12 cellular contexts compared by ENCODE assay signal in the genomic region with DNA sequence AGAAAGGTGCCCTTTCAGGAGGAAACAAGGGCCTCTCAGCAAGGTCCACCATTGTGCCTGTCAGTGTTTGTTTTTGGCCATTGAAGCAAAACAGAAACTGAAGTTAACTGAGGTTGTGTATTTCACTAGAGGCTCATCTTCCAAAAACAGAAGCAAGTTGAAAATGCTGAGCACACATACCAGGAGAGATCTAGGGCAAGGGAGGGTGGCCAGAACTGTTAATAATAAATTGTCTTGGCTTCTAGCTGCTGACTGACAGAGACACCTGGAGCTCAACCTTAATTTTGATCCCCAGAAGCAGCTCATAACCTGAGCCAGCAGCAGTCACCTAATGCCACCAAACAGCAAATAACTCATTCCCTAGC. TPM values are rescaled to one million over a fixed set of nuclear protein-coding genes. Genes with fewer than 3 reads are reported as not detected.
A peak's percentile ranks its signal among the peaks of the same experiment; 100 is the strongest.
DNase-seq lines count a peak whose midpoint lies in the region; ATAC-seq and TF ChIP-seq lines count a peak whose summit lies in the region.
"Had no signal": no experiment of that assay in that cellular context is flagged by ENCODE, and none has a peak within 500 bp of the region (broad histone marks: within the 10 kb centered on the region; RNA-seq: fewer than 3 reads in every experiment).

No MANE protein-coding gene starts in this region.

- ATAC-seq in HG02759 (IDR thresholded peaks at IDR 0.05; ENCODE audit: unreplicated experiment): no peak
- ATAC-seq: body of pancreas had no signal

- H3K27me3 ChIP-seq in Loucy (ENCODE audit: insufficient read depth, low read length, poor library complexity, severe bottlenecking) (no peaks in the 10 kb centered on the region), spleen (replicated peaks in 1 of 7) (peaks cover 0 to 3% (median 0%) of the 10 kb centered on the region in 7 donors)
- no peaks in the 10 kb centered on the region for H3K27me3 ChIP-seq in effector memory CD4-positive, alpha-beta T cell (replicated peaks; ENCODE audit: control insufficient read depth, insufficient read depth, low read length, poor library complexity, severe bottlenecking)
- H3K27me3 ChIP-seq: body of pancreas had no signal

- no peak for TF ChIP-seq POLR2A in spleen (IDR thresholded peaks at IDR 0.05)

- H3K27me3 Mint-ChIP-seq in activated T-cell treated with anti-CD3 and anti-CD28 coated beads, Interleukin-2, amount 50 U/mL, for 24 hours: no peaks in the 10 kb centered on the region
- H3K27me3 Mint-ChIP-seq in glutamatergic neuron (ENCODE audit: unreplicated experiment): peaks cover 2% of the 10 kb centered on the region

- no peak for DNase-seq in activated T-cell treated with anti-CD3 and anti-CD28 coated beads, Interleukin-2, amount 50 U/mL, for 24 hours
- DNase-seq in activated T-cell treated with anti-CD3 and anti-CD28 coated beads for 4 hours: no peak
- DNase-seq in effector memory CD4-positive, alpha-beta T cell: no peak
- no peak for DNase-seq in spleen
- DNase-seq in D341Med (ENCODE audit: low spot score): no peak
- DNase-seq in glutamatergic neuron: no peak
- DNase-seq: ACHN, body of pancreas, NCI-H1092 treated with DMSO at 0.1 percent for 48 hours, sigmoid colon had no signal

- no peaks in the 10 kb centered on the region for H3K79me2 ChIP-seq in Loucy (ENCODE audit: insufficient read depth, low read length)

- H3K4me1 Mint-ChIP-seq in activated T-cell treated with anti-CD3 and anti-CD28 coated beads, Interleukin-2, amount 50 U/mL, for 24 hours (ENCODE audit: low read depth): peaks cover 49% of the 10 kb centered on the region
- no peaks in the 10 kb centered on the region for H3K4me1 Mint-ChIP-seq in glutamatergic neuron (ENCODE audit: low read depth, unreplicated experiment)

- peak overlapping the region; percentile 23 for H3K4me2 ChIP-seq in Loucy (ENCODE audit: low read depth, low read length, poor library complexity, severe bottlenecking)

- H3F3A ChIP-seq in Loucy (ENCODE audit: low read depth): no peaks in the 10 kb centered on the region

- H3K4me3 ChIP-seq in Loucy (ENCODE audit: low read length, poor library complexity, severe bottlenecking) (no peak overlapping the region), spleen (no peak overlapping the region)
- H3K4me3 ChIP-seq in effector memory CD4-positive, alpha-beta T cell (ENCODE audit: insufficient read depth, low read depth, low read length, poor library complexity, severe bottlenecking): no peak overlapping the region
- H3K4me3 ChIP-seq: body of pancreas, sigmoid colon had no signal

- no peaks in the 10 kb centered on the region for H3K9me2 ChIP-seq in Loucy (replicated peaks; ENCODE audit: low read depth, low read length)

- peak overlapping the region; percentile 48 for H3K4me3 Mint-ChIP-seq in activated T-cell treated with anti-CD3 and anti-CD28 coated beads, Interleukin-2, amount 50 U/mL, for 24 hours
- no peak overlapping the region for H3K4me3 Mint-ChIP-seq in glutamatergic neuron (ENCODE audit: unreplicated experiment)

- no peaks in the 10 kb centered on the region for H3K36me3 ChIP-seq in Loucy (ENCODE audit: insufficient read depth, low read length)
- no peaks in the 10 kb centered on the region for H3K36me3 ChIP-seq in effector memory CD4-positive, alpha-beta T cell (ENCODE audit: control insufficient read depth, insufficient read depth, low read length)
- peaks cover 0 to 8% (median 6%) of the 10 kb centered on the region in 6 donors for H3K36me3 ChIP-seq in spleen
- H3K36me3 ChIP-seq: sigmoid colon had no signal

- H3K27ac ChIP-seq in effector memory CD4-positive, alpha-beta T cell (ENCODE audit: insufficient read depth, low read length, poor library complexity, severe bottlenecking): peak overlapping the region; percentile 55
- H3K27ac ChIP-seq in spleen: peak overlapping the region; percentile 60 to 89 (median 84)
- H3K27ac ChIP-seq: body of pancreas, sigmoid colon had no signal

- H3K9ac ChIP-seq in Loucy (ENCODE audit: low read depth, low read length, poor library complexity, severe bottlenecking): peak overlapping the region; percentile 38

- peaks cover 64% of the 10 kb centered on the region for H3K36me3 Mint-ChIP-seq in activated T-cell treated with anti-CD3 and anti-CD28 coated beads, Interleukin-2, amount 50 U/mL, for 24 hours (ENCODE audit: low read depth)
- no peaks in the 10 kb centered on the region for H3K36me3 Mint-ChIP-seq in glutamatergic neuron (ENCODE audit: unreplicated experiment)

- H4K20me1 ChIP-seq in Loucy (ENCODE audit: insufficient read depth, low read length, poor library complexity, severe bottlenecking): no peaks in the 10 kb centered on the region

- TF ChIP-seq CTCF in Loucy (conservative IDR thresholded peaks at IDR 0.05; ENCODE audit: low read length): no peak
- TF ChIP-seq CTCF in spleen (IDR thresholded peaks at IDR 0.05 in 8 of 11, conservative IDR thresholded peaks at IDR 0.05 in 3 of 11): no peak
- TF ChIP-seq CTCF in glutamatergic neuron (IDR thresholded peaks at IDR 0.05; ENCODE audit: partially characterized antibody, unreplicated experiment): no peak

- intact Hi-C loops in spleen (cut with DNase I; ENCODE audit: low total_unique reads): no loop called here

- peak overlapping the region; percentile 30 for H2AFZ ChIP-seq in Loucy (ENCODE audit: low read length)

- H3K9me3 Mint-ChIP-seq in activated T-cell treated with anti-CD3 and anti-CD28 coated beads, Interleukin-2, amount 50 U/mL, for 24 hours: no peaks in the 10 kb centered on the region
- H3K9me3 Mint-ChIP-seq in glutamatergic neuron (ENCODE audit: unreplicated experiment): peaks cover 3% of the 10 kb centered on the region

- peaks cover 18% of the 10 kb centered on the region for H3K4me1 ChIP-seq in Loucy (ENCODE audit: insufficient read depth, low read length, poor library complexity, severe bottlenecking)
- H3K4me1 ChIP-seq in effector memory CD4-positive, alpha-beta T cell (ENCODE audit: control insufficient read depth, insufficient read depth, low read length, poor library complexity, severe bottlenecking): peaks cover 33% of the 10 kb centered on the region
- H3K4me1 ChIP-seq in spleen: peaks cover 0 to 52% (median 38%) of the 10 kb centered on the region in 6 donors

- peak overlapping the region; percentile 93 for H3K27ac Mint-ChIP-seq in activated T-cell treated with anti-CD3 and anti-CD28 coated beads, Interleukin-2, amount 50 U/mL, for 24 hours
- no peak overlapping the region for H3K27ac Mint-ChIP-seq in glutamatergic neuron (ENCODE audit: unreplicated experiment)

- H3K9me3 ChIP-seq in Loucy (ENCODE audit: insufficient read depth, low read depth, low read length) (no peaks in the 10 kb centered on the region), spleen (no peaks in the 10 kb centered on the region)
- H3K9me3 ChIP-seq in effector memory CD4-positive, alpha-beta T cell (ENCODE audit: control insufficient read depth, low read length): no peaks in the 10 kb centered on the region
- H3K9me3 ChIP-seq: body of pancreas, sigmoid colon had no signal

RNA-seq across cellular contexts. Expression of a gene that starts 5.2 kb away (rescaled TPM):
- 1 to 10 TPM; 1.4 to 3.8 (median 3.0) TPM for total RNA-seq in spleen
- 1 to 10 TPM; 2.8 to 6.1 (median 4.2) TPM for polyA plus RNA-seq in spleen
- total RNA-seq in glutamatergic neuron (ENCODE audit: unreplicated experiment): 0.22 TPM

RNA-seq across cellular contexts. Expression of a gene that starts 37.6 kb away (rescaled TPM):
- total RNA-seq in spleen: 10 to 100 TPM; 43.3 to 75.4 (median 47.2) TPM
- 1 to 10 TPM; 4.8 to 7.7 (median 6.2) TPM for polyA plus RNA-seq in spleen
- 29.6 TPM for total RNA-seq in glutamatergic neuron (ENCODE audit: unreplicated experiment)

RNA-seq across cellular contexts. Expression of a gene that starts 53.0 kb away (rescaled TPM):
- total RNA-seq in spleen: 10 to 100 TPM; 17.0 to 23.0 (median 21.0) TPM
- polyA plus RNA-seq in spleen: 1 to 10 TPM; 3.7 to 7.4 (median 5.2) TPM
- 32.5 TPM for total RNA-seq in glutamatergic neuron (ENCODE audit: unreplicated experiment)

RNA-seq across cellular contexts. Expression of a gene that starts 55.6 kb away (rescaled TPM):
- 10 to 100 TPM; 10.9 to 17.7 (median 13.7) TPM for total RNA-seq in spleen
- 10 to 100 TPM; 10.3 to 11.0 (median 10.6) TPM for polyA plus RNA-seq in spleen
- total RNA-seq in glutamatergic neuron (ENCODE audit: unreplicated experiment): 12.8 TPM
